In genomic region chr13:54226866-54227265, GRCh38 we compare ENCODE assay signal across 1 cellular context.
TF ChIP-seq lines count a peak whose summit lies in the region.

No MANE protein-coding gene starts in this region.

TF ChIP-seq in H1, 55 proteins besides CTCF, POLR2A, EP300 and RAD21 (continued from another document):
- no peak for TF ChIP-seq CHD7 (IDR thresholded peaks at IDR 0.05; ENCODE audit: insufficient replicate concordance, low read length)
TF ChIP-seq in H1: peak in this region for 0.
